In genomic region chr17:16486373-16487250, GRCh38 we compare ENCODE assay signal across 9 cellular contexts. TPM values are rescaled to one million over a fixed set of nuclear protein-coding genes. Genes with fewer than 3 reads are reported as not detected.
DNase-seq lines count a peak whose midpoint lies in the region; ATAC-seq and TF ChIP-seq lines count a peak whose summit lies in the region.
"Had no signal": no experiment of that assay in that cellular context is flagged by ENCODE, and none has a peak within 500 bp of the region (broad histone marks: within the 10 kb centered on the region; RNA-seq: fewer than 3 reads in every experiment).

No MANE protein-coding gene starts in this region.

- H3K36me3 Mint-ChIP-seq in immature natural killer cell = no peaks in the 10 kb centered on the region
- H3K36me3 Mint-ChIP-seq in activated CD4-positive, alpha-beta T cell treated with anti-CD3 and anti-CD28 coated beads, Interleukin-2, amount 10 ng/mL, durations not matched to agents 24 days and 14 days (ENCODE audit: low read depth) = no peaks in the 10 kb centered on the region

- H3K9me3 ChIP-seq in heart right ventricle = no peaks in the 10 kb centered on the region

- H3K27me3 ChIP-seq in heart right ventricle = peaks cover 0 to 17% (median 0%) of the 10 kb centered on the region in 7 donors

- peak overlapping the region in 6 of 10 donors; percentile 14 to 35 (median 22) for H3K4me3 ChIP-seq in heart right ventricle

- intact Hi-C loops in heart right ventricle (cut with DNase I) = no loop called here
- intact Hi-C loops in activated CD4-positive, alpha-beta T cell treated with anti-CD3 and anti-CD28 coated beads, Interleukin-2, amount 10 ng/mL, durations not matched to agents 24 days and 14 days (cut with micrococcal nuclease) = no loop called here

- DNase-seq in M059J (ENCODE audit: low read depth) = peak; percentile 93
- peak; percentile 70 for DNase-seq in amniotic epithelial cell (ENCODE audit: low read depth)
- DNase-seq in heart right ventricle = peak; percentile 75 to 80
- peak; percentile 37 for DNase-seq in pulmonary artery endothelial cell (ENCODE audit: low read depth, low spot score)
- no peak for DNase-seq in immature natural killer cell
- no peak for DNase-seq in SKM-1 treated with dmso at 0.1 percent for 144 hours (lab: John Stamatoyannopoulos, UW; ENCODE audit: unreplicated experiment)
- DNase-seq in activated CD4-positive, alpha-beta T cell treated with anti-CD3 and anti-CD28 coated beads, Interleukin-2, amount 10 ng/mL, durations not matched to agents 24 days and 14 days = no peak

- no peaks in the 10 kb centered on the region for H3K9me3 Mint-ChIP-seq in immature natural killer cell
- H3K9me3 Mint-ChIP-seq in activated CD4-positive, alpha-beta T cell treated with anti-CD3 and anti-CD28 coated beads, Interleukin-2, amount 10 ng/mL, durations not matched to agents 24 days and 14 days = no peaks in the 10 kb centered on the region

- H3K4me1 Mint-ChIP-seq in immature natural killer cell = peaks cover 9 to 14% of the 10 kb centered on the region in 2 donors
- peaks cover 2% of the 10 kb centered on the region for H3K4me1 Mint-ChIP-seq in activated CD4-positive, alpha-beta T cell treated with anti-CD3 and anti-CD28 coated beads, Interleukin-2, amount 10 ng/mL, durations not matched to agents 24 days and 14 days

- H3K27ac ChIP-seq in heart right ventricle = peak overlapping the region in 9 of 10 donors; percentile 5 to 70 (median 40)

- no peaks in the 10 kb centered on the region for H3K36me3 ChIP-seq in heart right ventricle

- H3K4me1 ChIP-seq in heart right ventricle = peaks cover 18 to 53% (median 28%) of the 10 kb centered on the region in 9 donors

- no peak overlapping the region for H3K4me3 Mint-ChIP-seq in immature natural killer cell
- H3K4me3 Mint-ChIP-seq in activated CD4-positive, alpha-beta T cell treated with anti-CD3 and anti-CD28 coated beads, Interleukin-2, amount 10 ng/mL, durations not matched to agents 24 days and 14 days = no peak overlapping the region

- no peak overlapping the region for H3K27ac Mint-ChIP-seq in immature natural killer cell
- no peak overlapping the region for H3K27ac Mint-ChIP-seq in activated CD4-positive, alpha-beta T cell treated with anti-CD3 and anti-CD28 coated beads, Interleukin-2, amount 10 ng/mL, durations not matched to agents 24 days and 14 days

- peaks cover 0 to 4% (median 2%) of the 10 kb centered on the region in 3 donors for H3K27me3 Mint-ChIP-seq in immature natural killer cell (ENCODE audit: low read depth in 3 of 3)
- H3K27me3 Mint-ChIP-seq in activated CD4-positive, alpha-beta T cell treated with anti-CD3 and anti-CD28 coated beads, Interleukin-2, amount 10 ng/mL, durations not matched to agents 24 days and 14 days = peaks cover 19% of the 10 kb centered on the region

- ATAC-seq in heart right ventricle (peak; percentile 44 to 86 (median 75)), GM21515 (IDR thresholded peaks at IDR 0.05; ENCODE audit: unreplicated experiment) (no peak)
- ATAC-seq: Panc1 had no signal

- 20 to 25% methylated on average over 24 of the region's 24 CpGs for WGBS in heart right ventricle, 2 donors

- no peak for TF ChIP-seq CTCF in heart right ventricle (IDR thresholded peaks at IDR 0.05)

RNA-seq across cellular contexts. Expression of gene LRRC75A, which starts 5.4 kb away (rescaled TPM):
- 1.1 and 1.6 TPM in 2 replicates for total RNA-seq in M059J (2014; rRNA removed; shearing (Covaris generic))
- total RNA-seq in heart right ventricle = 1 to 10 TPM in 3 of 10 donors, under 1 TPM in 7; 0.34 to 1.3 (median 0.56) TPM
- under 1 TPM; 0.73 to 0.77 TPM for polyA plus RNA-seq in heart right ventricle
- 2.0 and 3.6 TPM in 2 replicates for total RNA-seq in pulmonary artery endothelial cell
- polyA plus RNA-seq in immature natural killer cell = 1 to 10 TPM in 2 of 3 donors, under 1 TPM in 1; 0.93 to 2.1 (median 1.3) TPM
- 1.3 and 1.5 TPM in 2 replicates for total RNA-seq in activated CD4-positive, alpha-beta T cell treated with anti-CD3 and anti-CD28 coated beads, Interleukin-2, amount 10 ng/mL, durations not matched to agents 24 days and 14 days

Comparison
In these comparisons a context has a peak if more than half of its experiments do, and no peak if none do; other contexts are left out.
1. DNase-seq: peak in M059J (single experiment), amniotic epithelial cell (single experiment), heart right ventricle (2 of 2) and pulmonary artery endothelial cell (single experiment); none in immature natural killer cell (0 of 3), SKM-1 treated with dmso at 0.1 percent for 144 hours (single experiment) and activated CD4-positive, alpha-beta T cell treated with anti-CD3 and anti-CD28 coated beads, Interleukin-2, amount 10 ng/mL, durations not matched to agents 24 days and 14 days (single experiment).